In the genomic region with DNA sequence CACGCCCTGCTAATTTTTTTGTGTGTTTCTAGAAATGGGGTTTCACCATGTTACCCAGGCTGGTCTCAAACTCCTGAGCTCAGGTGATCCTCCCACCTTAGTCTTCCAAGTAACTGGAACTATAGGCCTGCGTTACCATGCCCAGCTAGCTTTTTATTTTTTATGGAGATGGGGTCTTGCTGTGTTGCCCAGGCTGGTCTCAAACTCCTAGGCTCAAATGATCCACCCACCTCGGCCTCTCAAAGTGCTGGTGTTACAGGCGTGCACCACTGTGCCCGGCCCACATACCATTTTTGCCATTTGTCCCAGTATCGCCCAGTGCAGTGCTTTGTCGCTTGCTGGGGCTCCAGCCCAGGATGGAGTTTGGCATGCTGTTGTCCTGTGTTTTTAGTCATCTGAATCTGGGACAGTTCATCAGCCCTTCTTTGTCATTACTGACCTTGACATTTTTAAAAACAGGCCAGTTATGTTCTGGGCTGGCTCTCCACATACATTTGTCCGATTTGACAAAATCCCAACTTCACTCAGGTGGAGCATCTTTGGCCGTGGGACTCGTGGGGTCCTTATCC, we compare ENCODE assay signal across 28 cellular contexts. TPM values are rescaled to one million over a fixed set of nuclear protein-coding genes. Genes with fewer than 3 reads are reported as not detected.
DNase-seq lines count a peak whose midpoint lies in the region; ATAC-seq and TF ChIP-seq lines count a peak whose summit lies in the region.
"Had no signal": no experiment of that assay in that cellular context is flagged by ENCODE, and none has a peak within 500 bp of the region (broad histone marks: within the 10 kb centered on the region; RNA-seq: fewer than 3 reads in every experiment).

No MANE protein-coding gene starts in this region.

- peaks cover 17% of the 10 kb centered on the region for H3K4me1 Mint-ChIP-seq in WTC11

- CTCF ChIA-PET in WTC11 (lab: Charles Lee): interaction anchor here (1.3 kb wide), 1 partner anchor 184 kb away, joined by 4 read pairs; a partner anchor contains a TSS

- no peaks in the 10 kb centered on the region for H3K36me3 Mint-ChIP-seq in WTC11

- no peaks in the 10 kb centered on the region for H3K9me3 Mint-ChIP-seq in WTC11
- H3K9me3 Mint-ChIP-seq: CD8-positive, alpha-beta memory T cell had no signal

- DNase-seq in WTC11 (ENCODE audit: low spot score) (no peak), esophagus muscularis mucosa (ENCODE audit: extremely low spot score) (no peak), gastrocnemius medialis (no peak), left colon (no peak)
- DNase-seq in activated naive CD4-positive, alpha-beta T cell treated with Interleukin-2 at 50 U/mL for 16 hours: no peak
- DNase-seq: DMS 273 treated with DMSO at 0.1 percent for 48 hours; DMS79; EL; GDM1; Kasumi-1; NCI-H1092 treated with DMSO at 0.1 percent for 48 hours; NCI-H1436 treated with DMSO at 0.1 percent for 48 hours; NCI-H187 treated with DMSO at 0.1 percent for 48 hours; NCI-H2171 treated with DMSO at 0.1 percent for 48 hours; NCI-H524; NCI-H82; NK-92 treated with Interleukin-12 subunit alpha and Interleukin-12 subunit beta, amount 100 ng/mL, for 24 hours; PC-3; Right ventricle myocardium superior had no signal

- H3K36me3 ChIP-seq in esophagus muscularis mucosa (no peaks in the 10 kb centered on the region), gastrocnemius medialis (no peaks in the 10 kb centered on the region)
- H3K36me3 ChIP-seq: SJSA1 had no signal

- TF ChIP-seq POLR2A in esophagus muscularis mucosa (IDR thresholded peaks at IDR 0.05; ENCODE audit: low read depth): no peak
- TF ChIP-seq POLR2A in gastrocnemius medialis (IDR thresholded peaks at IDR 0.05): no peak

- H3K27ac Mint-ChIP-seq in WTC11: no peak overlapping the region

- H3K4me1 ChIP-seq in esophagus muscularis mucosa (peaks cover 63 to 92% (median 85%) of the 10 kb centered on the region in 4 donors), gastrocnemius medialis (peaks cover 44 to 48% of the 10 kb centered on the region in 2 donors)

- H3K27ac ChIP-seq in esophagus muscularis mucosa (replicated peaks in 1 of 4) (peak overlapping the region; percentile 31 to 70 (median 60)), gastrocnemius medialis (peak overlapping the region; percentile 26 to 30 (median 29))
- H3K27ac ChIP-seq: A549, C4-2B, SJSA1 had no signal

- ATAC-seq in WTC11 (no peak), gastrocnemius medialis (no peak), GM21786 (IDR thresholded peaks at IDR 0.05; ENCODE audit: unreplicated experiment) (no peak), left colon (no peak), HG03159 (IDR thresholded peaks at IDR 0.05; ENCODE audit: unreplicated experiment) (no peak)
- ATAC-seq: A549, GM12878, HCT116, K562, PC-3 had no signal

- WGBS in esophagus muscularis mucosa: 88% methylated on average over 10 of the region's 10 CpGs

- H3K9me3 ChIP-seq in esophagus muscularis mucosa: no peaks in the 10 kb centered on the region
- no peaks in the 10 kb centered on the region for H3K9me3 ChIP-seq in gastrocnemius medialis
- H3K9me3 ChIP-seq: A549, SJSA1 had no signal

- H3K27me3 Mint-ChIP-seq in WTC11 (ENCODE audit: low read depth): peaks cover 30% of the 10 kb centered on the region
- H3K27me3 Mint-ChIP-seq: CD8-positive, alpha-beta memory T cell had no signal

- no peak for TF ChIP-seq EP300 in esophagus muscularis mucosa (IDR thresholded peaks at IDR 0.05)

- no peak overlapping the region for H3K4me3 Mint-ChIP-seq in WTC11
- H3K4me3 Mint-ChIP-seq: CD8-positive, alpha-beta memory T cell had no signal

- POLR2A ChIA-PET in WTC11 (lab: Charles Lee): interaction anchor here (1.0 kb wide), 1 partner anchor 19 kb away, joined by 3 read pairs; no protein-coding TSS in a partner anchor

- intact Hi-C loops in esophagus muscularis mucosa (cut with DNase I): no loop called here
- intact Hi-C loops in gastrocnemius medialis (cut with DNase I; ENCODE audit: low total_unique reads): no loop called here
- intact Hi-C loops in left colon (cut with DNase I, micrococcal nuclease): loop anchor here in 1 of 2 donors (10.0 kb wide), 1 partner anchor 54 kb away; no protein-coding TSS in a partner anchor

- in situ Hi-C loops in gastrocnemius medialis (cut with MboI; ENCODE audit: low sequenced_read_pairs in 4 of 4): no loop called here

- no peak for TF ChIP-seq CTCF in WTC11 (IDR thresholded peaks at IDR 0.05)
- no peak for TF ChIP-seq CTCF in esophagus muscularis mucosa (IDR thresholded peaks at IDR 0.05)
- no peak for TF ChIP-seq CTCF in gastrocnemius medialis (IDR thresholded peaks at IDR 0.05 in 4 of 5, conservative IDR thresholded peaks at IDR 0.05 in 1 of 5)

- no peaks in the 10 kb centered on the region for H3K27me3 ChIP-seq in esophagus muscularis mucosa
- H3K27me3 ChIP-seq in gastrocnemius medialis: no peaks in the 10 kb centered on the region
- H3K27me3 ChIP-seq: SJSA1 had no signal

- H3K4me3 ChIP-seq in esophagus muscularis mucosa (no peak overlapping the region), gastrocnemius medialis (no peak overlapping the region)
- H3K4me3 ChIP-seq: A549, GM12878, K562, SJSA1 had no signal

TF ChIP-seq in WTC11, 78 proteins besides CTCF, POLR2A, EP300 and RAD21:
- no peak for TF ChIP-seq CREM (CRISPR knock-in tag; IDR thresholded peaks at IDR 0.05)
- TF ChIP-seq ZNF121 (CRISPR knock-in tag; IDR thresholded peaks at IDR 0.05): 0 out of 2 replicates have a peak, but pooled peaks have one; percentile 26
- TF ChIP-seq NFE2L1 (CRISPR knock-in tag; IDR thresholded peaks at IDR 0.05): no peak
- TF ChIP-seq, protein P1, sequence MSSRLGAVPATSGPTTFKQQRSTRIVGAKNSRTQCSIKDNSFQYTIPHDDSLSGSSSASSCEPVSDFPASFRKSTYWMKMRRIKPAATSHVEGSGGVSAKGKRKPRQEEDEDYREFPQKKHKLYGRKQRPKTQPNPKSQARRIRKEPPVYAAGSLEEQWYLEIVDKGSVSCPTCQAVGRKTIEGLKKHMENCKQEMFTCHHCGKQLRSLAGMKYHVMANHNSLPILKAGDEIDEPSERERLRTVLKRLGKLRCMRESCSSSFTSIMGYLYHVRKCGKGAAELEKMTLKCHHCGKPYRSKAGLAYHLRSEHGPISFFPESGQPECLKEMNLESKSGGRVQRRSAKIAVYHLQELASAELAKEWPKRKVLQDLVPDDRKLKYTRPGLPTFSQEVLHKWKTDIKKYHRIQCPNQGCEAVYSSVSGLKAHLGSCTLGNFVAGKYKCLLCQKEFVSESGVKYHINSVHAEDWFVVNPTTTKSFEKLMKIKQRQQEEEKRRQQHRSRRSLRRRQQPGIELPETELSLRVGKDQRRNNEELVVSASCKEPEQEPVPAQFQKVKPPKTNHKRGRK (CRISPR knock-in tag; IDR thresholded peaks at IDR 0.05; ENCODE audit: borderline replicate concordance): no peak
- TF ChIP-seq, protein P2, sequence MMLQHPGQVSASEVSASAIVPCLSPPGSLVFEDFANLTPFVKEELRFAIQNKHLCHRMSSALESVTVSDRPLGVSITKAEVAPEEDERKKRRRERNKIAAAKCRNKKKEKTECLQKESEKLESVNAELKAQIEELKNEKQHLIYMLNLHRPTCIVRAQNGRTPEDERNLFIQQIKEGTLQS (CRISPR knock-in tag; conservative IDR thresholded peaks at IDR 0.05): no peak
- TF ChIP-seq ZNF219 (CRISPR knock-in tag; IDR thresholded peaks at IDR 0.05; ENCODE audit: borderline replicate concordance): no peak
- TF ChIP-seq FOXK1 (CRISPR knock-in tag; IDR thresholded peaks at IDR 0.05): no peak

RNA-seq across cellular contexts. Expression of a gene that starts 16.7 kb away (rescaled TPM):
- total RNA-seq in WTC11 (2021) (17.1 to 21.9 TPM (median 17.2 TPM) in 3 replicates), esophagus muscularis mucosa (10 to 100 TPM; 23.4 to 46.1 (median 36.3) TPM), gastrocnemius medialis (10 to 100 TPM in 3 of 4 donors, 1 to 10 TPM in 1; 9.8 to 43.6 (median 18.8) TPM), left colon (10 to 100 TPM; 19.9 to 28.3 TPM)
